Comparison of ENCODE assay signal across 7 cellular contexts in the genomic region with DNA sequence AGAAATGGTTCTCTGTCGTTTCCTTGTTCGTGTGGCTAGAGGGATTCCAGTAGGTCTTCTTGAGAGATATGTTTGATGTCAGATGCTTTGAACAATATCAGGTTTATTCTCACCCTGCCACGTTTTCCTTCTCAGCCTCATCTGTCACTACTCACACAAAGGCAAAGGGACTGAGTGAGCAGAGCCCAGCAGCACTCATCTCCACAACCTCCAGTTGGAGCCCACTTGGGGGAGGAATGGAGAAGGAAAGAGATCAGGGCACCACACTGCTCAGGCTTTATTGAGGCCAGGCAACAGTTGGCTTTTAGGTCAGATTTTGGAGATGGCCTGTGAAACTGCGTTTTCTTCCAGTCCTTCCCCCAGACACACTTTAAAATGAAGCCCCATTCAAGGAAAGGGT. TPM values are rescaled to one million over a fixed set of nuclear protein-coding genes. Genes with fewer than 3 reads are reported as not detected.
DNase-seq lines count a peak whose midpoint lies in the region; ATAC-seq, FAIRE-seq and TF ChIP-seq lines count a peak whose summit lies in the region.
"Not testable (repeated sequence)": the region's sequence is repeated elsewhere in the genome, so short reads cannot be mapped to it uniquely, and the experiment has no call there.

No MANE protein-coding gene starts in this region.

- not testable (repeated sequence) for TF ChIP-seq CTCF in GM23338 (conservative IDR thresholded peaks at IDR 0.05; ENCODE audit: low read depth in 2 of 2); endothelial cell of umbilical vein (IDR thresholded peaks at IDR 0.05; ENCODE audit: extremely low read depth in 1 of 2, insufficient read depth in 1 of 2, low read depth in 1 of 2, low read length in 2 of 2); heart right ventricle (IDR thresholded peaks at IDR 0.05); left lung (IDR thresholded peaks at IDR 0.05); pancreas (IDR thresholded peaks at IDR 0.05)

- not testable (repeated sequence) for H3F3A ChIP-seq in GM23338 (replicated peaks; ENCODE audit: low read depth)

- not testable (repeated sequence) for H3K27me3 Mint-ChIP-seq in GM23338 (ENCODE audit: insufficient read depth, low read depth, poor library complexity); activated CD4-positive, alpha-beta T cell treated with anti-CD3 and anti-CD28 coated beads for 36 hours; stimulated activated naive CD8-positive, alpha-beta T cell treated with anti-CD3 and anti-CD28 coated beads, Interleukin-15, amount 100 ng/mL, for 72 hours

- ATAC-seq in GM23338 (peak; percentile 40), heart right ventricle (peak; percentile 23 to 82 (median 67)), left lung (peak; percentile 51), pancreas (peak; percentile 41 to 74 (median 46))
- ATAC-seq in activated CD4-positive, alpha-beta T cell treated with anti-CD3 and anti-CD28 coated beads for 36 hours: peak; percentile 12
- peak; percentile 14 for ATAC-seq in stimulated activated naive CD8-positive, alpha-beta T cell treated with anti-CD3 and anti-CD28 coated beads, Interleukin-15, amount 100 ng/mL, for 72 hours

- not testable (repeated sequence) for H3K9me2 ChIP-seq in GM23338 (ENCODE audit: insufficient read depth)

- H3K4me3 ChIP-seq in GM23338; endothelial cell of umbilical vein (replicated peaks in 1 of 3; ENCODE audit: insufficient read depth in 1 of 3, low read depth in 1 of 3, low read length in 3 of 3); heart right ventricle; left lung; pancreas: not testable (repeated sequence)

- not testable (repeated sequence) for H3K27me3 ChIP-seq in GM23338 (ENCODE audit: insufficient read depth); endothelial cell of umbilical vein (ENCODE audit: control insufficient read depth in 2 of 2, insufficient read depth in 2 of 2, low read length in 2 of 2); heart right ventricle; left lung; pancreas

- BruUV-seq in endothelial cell of umbilical vein (replicated peaks; lab: Mats Ljungman, UMichigan): not testable (repeated sequence)

- H3K9ac ChIP-seq in endothelial cell of umbilical vein (replicated peaks; ENCODE audit: extremely low read depth, insufficient read depth, low read length): not testable (repeated sequence)

- H3K27ac ChIP-seq in GM23338 (ENCODE audit: low read depth); endothelial cell of umbilical vein (ENCODE audit: insufficient read depth, low read depth, low read length); heart right ventricle; left lung; pancreas: not testable (repeated sequence)

- peak; percentile 21 for FAIRE-seq in endothelial cell of umbilical vein (lab: Jason Lieb, UNC)
- not testable (repeated sequence) for FAIRE-seq in pancreas (lab: Jason Lieb, UNC)

- H3K4me1 ChIP-seq in GM23338 (ENCODE audit: insufficient read depth); endothelial cell of umbilical vein (ENCODE audit: control insufficient read depth, extremely low read depth, insufficient read depth, low read length); heart right ventricle; left lung; pancreas: not testable (repeated sequence)

- not testable (repeated sequence) for H3K9me1 ChIP-seq in endothelial cell of umbilical vein (replicated peaks; ENCODE audit: control insufficient read depth, extremely low read depth, insufficient read depth, low read length)

- H3K36me3 Mint-ChIP-seq in GM23338 (ENCODE audit: low read depth); activated CD4-positive, alpha-beta T cell treated with anti-CD3 and anti-CD28 coated beads for 36 hours (ENCODE audit: low read depth): not testable (repeated sequence)

- not testable (repeated sequence) for H4K20me1 ChIP-seq in GM23338 (replicated peaks; ENCODE audit: insufficient read depth); endothelial cell of umbilical vein (replicated peaks; ENCODE audit: control insufficient read depth, extremely low read depth, insufficient read depth, low read length)

- dilution Hi-C loops in endothelial cell of umbilical vein (cut with MboI; ENCODE audit: extremely low pct_ligation_motif_present, low sequenced_read_pairs): not testable (repeated sequence)

- not testable (repeated sequence) for H3K4me2 ChIP-seq in GM23338; endothelial cell of umbilical vein (ENCODE audit: insufficient read depth, low read length)

- TF ChIP-seq POLR2A in endothelial cell of umbilical vein (IDR thresholded peaks at IDR 0.05; ENCODE audit: low read depth, low read length): not testable (repeated sequence)

- not testable (repeated sequence) for H3K27ac Mint-ChIP-seq in GM23338; activated CD4-positive, alpha-beta T cell treated with anti-CD3 and anti-CD28 coated beads for 36 hours; stimulated activated naive CD8-positive, alpha-beta T cell treated with anti-CD3 and anti-CD28 coated beads, Interleukin-15, amount 100 ng/mL, for 72 hours

- H3K9me3 ChIP-seq in endothelial cell of umbilical vein (replicated peaks; ENCODE audit: control insufficient read depth, insufficient read depth, low read length); heart right ventricle; left lung; pancreas: not testable (repeated sequence)

- DNase-seq in GM23338 (ENCODE audit: low spot score); activated CD4-positive, alpha-beta T cell treated with anti-CD3 and anti-CD28 coated beads for 36 hours; endothelial cell of umbilical vein (ENCODE audit: low read depth, low spot score); heart right ventricle; left lung; pancreas; stimulated activated naive CD8-positive, alpha-beta T cell treated with anti-CD3 and anti-CD28 coated beads, Interleukin-15, amount 100 ng/mL, for 72 hours: not testable (repeated sequence)

- POLR2A ChIA-PET in activated CD4-positive, alpha-beta T cell treated with anti-CD3 and anti-CD28 coated beads for 36 hours (lab: Charles Lee); endothelial cell of umbilical vein (lab: Charles Lee): not testable (repeated sequence)

- not testable (repeated sequence) for H3K36me3 ChIP-seq in GM23338 (ENCODE audit: insufficient read depth); endothelial cell of umbilical vein (ENCODE audit: control insufficient read depth in 2 of 2, extremely low read depth in 1 of 2, insufficient read depth in 2 of 2, low read length in 2 of 2); heart right ventricle; left lung; pancreas

- H2AFZ ChIP-seq in GM23338; endothelial cell of umbilical vein (ENCODE audit: low read depth, low read length): not testable (repeated sequence)

- CTCF ChIA-PET in activated CD4-positive, alpha-beta T cell treated with anti-CD3 and anti-CD28 coated beads for 36 hours (lab: Charles Lee); endothelial cell of umbilical vein (lab: Charles Lee): not testable (repeated sequence)

- H3K9me3 Mint-ChIP-seq in GM23338; activated CD4-positive, alpha-beta T cell treated with anti-CD3 and anti-CD28 coated beads for 36 hours (ENCODE audit: low read depth); stimulated activated naive CD8-positive, alpha-beta T cell treated with anti-CD3 and anti-CD28 coated beads, Interleukin-15, amount 100 ng/mL, for 72 hours: not testable (repeated sequence)

- intact Hi-C loops in activated CD4-positive, alpha-beta T cell treated with anti-CD3 and anti-CD28 coated beads for 36 hours (cut with DNase I, micrococcal nuclease); endothelial cell of umbilical vein (cut with micrococcal nuclease); heart right ventricle (cut with DNase I); left lung (cut with DNase I); pancreas (cut with DNase I): not testable (repeated sequence)

- no CpG with 5 or more reads among the region's 4 CpGs for WGBS in heart right ventricle, 2 donors
- WGBS in pancreas, 2 donors: no CpG with 5 or more reads among the region's 4 CpGs

- not testable (repeated sequence) for H3K4me3 Mint-ChIP-seq in GM23338; activated CD4-positive, alpha-beta T cell treated with anti-CD3 and anti-CD28 coated beads for 36 hours; stimulated activated naive CD8-positive, alpha-beta T cell treated with anti-CD3 and anti-CD28 coated beads, Interleukin-15, amount 100 ng/mL, for 72 hours

- not testable (repeated sequence) for H3K4me1 Mint-ChIP-seq in GM23338; activated CD4-positive, alpha-beta T cell treated with anti-CD3 and anti-CD28 coated beads for 36 hours; stimulated activated naive CD8-positive, alpha-beta T cell treated with anti-CD3 and anti-CD28 coated beads, Interleukin-15, amount 100 ng/mL, for 72 hours

- H3K79me2 ChIP-seq in GM23338 (replicated peaks; ENCODE audit: insufficient read depth); endothelial cell of umbilical vein (ENCODE audit: control insufficient read depth, insufficient read depth, low read length): not testable (repeated sequence)

RNA-seq across cellular contexts. Expression of a gene that starts 0.8 kb away (rescaled TPM):
- 26.8 and 35.2 TPM in 2 replicates for total RNA-seq in GM23338 (2014; rRNA removed; shearing (Covaris generic))
- 12.9 and 16.5 TPM in 2 replicates for polyA plus RNA-seq in GM23338 (2016; fragmentation: Nextera tagmentation; extraction: Ambion mirVana)
- 10 to 100 TPM; 21.0 to 21.9 TPM for total RNA-seq in activated CD4-positive, alpha-beta T cell treated with anti-CD3 and anti-CD28 coated beads for 36 hours
- total RNA-seq in endothelial cell of umbilical vein: 19.7 and 26.4 TPM in 2 replicates
- 4.0 and 6.3 TPM in 2 replicates for polyA plus RNA-seq in endothelial cell of umbilical vein
- polyA plus RNA-seq in endothelial cell of umbilical vein (2011; cell fraction: cytosol; rRNA removed): 9.7 and 12.6 TPM in 2 replicates
- 22.6 and 24.3 TPM in 2 replicates for polyA plus RNA-seq in endothelial cell of umbilical vein (2011; cell fraction: nucleus; rRNA removed)
- 18.3 and 19.4 TPM in 2 replicates for polyA plus RNA-seq in endothelial cell of umbilical vein (2012)
- 22.0 and 23.1 TPM in 2 replicates for polyA minus RNA-seq in endothelial cell of umbilical vein
- polyA minus RNA-seq in endothelial cell of umbilical vein (2011; cell fraction: cytosol; rRNA and poly(A)+ RNA removed): 8.7 TPM
- 28.7 and 37.8 TPM in 2 replicates for polyA minus RNA-seq in endothelial cell of umbilical vein (2011; cell fraction: nucleus; rRNA and poly(A)+ RNA removed)
- total RNA-seq in heart right ventricle: 1,000 to 10,000 TPM; 1,915 to 2,957 (median 2,606) TPM
- 100 to 1,000 TPM; 479 to 683 TPM for polyA plus RNA-seq in heart right ventricle
- 100 to 1,000 TPM; 132 to 139 TPM for total RNA-seq in left lung
- total RNA-seq in pancreas: 10 to 100 TPM; 18.8 to 58.6 (median 28.1) TPM
- polyA plus RNA-seq in pancreas: 10 to 100 TPM; 12.2 to 55.9 TPM

Comparison
In these comparisons a context has a peak if more than half of its experiments do, and no peak if none do; other contexts are left out.
1. ATAC-seq: peak in every context shown above with its lines; median percentile 67 in heart right ventricle; 51 in left lung; 46 in pancreas; 40 in GM23338; 14 in stimulated activated naive CD8-positive, alpha-beta T cell treated with anti-CD3 and anti-CD28 coated beads, Interleukin-15, amount 100 ng/mL, for 72 hours; 12 in activated CD4-positive, alpha-beta T cell treated with anti-CD3 and anti-CD28 coated beads for 36 hours.
2. RNA of a gene that starts 0.8 kb away (total RNA-seq): 1,915 to 2,957 TPM in heart right ventricle; 132 to 139 TPM in left lung, 26.8 to 35.2 TPM in GM23338, 18.8 to 58.6 TPM in pancreas, 19.7 to 26.4 TPM in endothelial cell of umbilical vein and 21.0 to 21.9 TPM in activated CD4-positive, alpha-beta T cell treated with anti-CD3 and anti-CD28 coated beads for 36 hours; every median in the first group is over 10 times any median in the second.